17 cellular contexts compared by ENCODE assay signal in genomic region chr20:64214952-64215351, GRCh38. TPM values are rescaled to one million over a fixed set of nuclear protein-coding genes. Genes with fewer than 3 reads are reported as not detected.
DNase-seq lines count a peak whose midpoint lies in the region; ATAC-seq and TF ChIP-seq lines count a peak whose summit lies in the region.
"Had no signal": no experiment of that assay in that cellular context is flagged by ENCODE, and none has a peak within 500 bp of the region (broad histone marks: within the 10 kb centered on the region; RNA-seq: fewer than 3 reads in every experiment).

No MANE protein-coding gene starts in this region.

- H2AFZ ChIP-seq in neural progenitor cell (replicated peaks) (no peak overlapping the region), smooth muscle cell (ENCODE audit: low read depth) (no peak overlapping the region)

- no peaks in the 10 kb centered on the region for H3K27me3 ChIP-seq in neural progenitor cell
- H3K27me3 ChIP-seq in smooth muscle cell (ENCODE audit: low read depth), result no peaks in the 10 kb centered on the region
- H3K27me3 ChIP-seq: MG63 had no signal

- peak; percentile 42 for ATAC-seq in activated CD8-positive, alpha-beta T cell treated with anti-CD3 and anti-CD28 coated beads for 36 hours
- ATAC-seq in activated CD8-positive, alpha-beta T cell treated with anti-CD3 and anti-CD28 coated beads, Interleukin-2, amount 10 ng/mL, durations not matched to agents 7 days and 5 days, result no peak
- no peak for ATAC-seq in WTC11
- ATAC-seq: GM12878 had no signal

- no peaks in the 10 kb centered on the region for H3K9me3 ChIP-seq in neural progenitor cell (ENCODE audit: low read depth)
- H3K9me3 ChIP-seq in smooth muscle cell (replicated peaks; ENCODE audit: low read depth), result no peaks in the 10 kb centered on the region
- H3K9me3 ChIP-seq: Caco-2, HAP-1, MG63 had no signal

- H3K4me3 Mint-ChIP-seq in activated CD8-positive, alpha-beta T cell treated with anti-CD3 and anti-CD28 coated beads for 36 hours, result no peak overlapping the region
- H3K4me3 Mint-ChIP-seq in activated CD8-positive, alpha-beta T cell treated with anti-CD3 and anti-CD28 coated beads, Interleukin-2, amount 10 ng/mL, durations not matched to agents 7 days and 5 days, result no peak overlapping the region
- H3K4me3 Mint-ChIP-seq in WTC11 (no peak overlapping the region), neural progenitor cell (no peak overlapping the region)
- H3K4me3 Mint-ChIP-seq: CD14-positive monocyte had no signal

- H3K36me3 Mint-ChIP-seq in activated CD8-positive, alpha-beta T cell treated with anti-CD3 and anti-CD28 coated beads for 36 hours (ENCODE audit: low read depth), result no peaks in the 10 kb centered on the region
- H3K36me3 Mint-ChIP-seq in activated CD8-positive, alpha-beta T cell treated with anti-CD3 and anti-CD28 coated beads, Interleukin-2, amount 10 ng/mL, durations not matched to agents 7 days and 5 days (ENCODE audit: low read depth), result no peaks in the 10 kb centered on the region
- H3K36me3 Mint-ChIP-seq in WTC11 (no peaks in the 10 kb centered on the region), neural progenitor cell (no peaks in the 10 kb centered on the region)
- H3K36me3 Mint-ChIP-seq: CD14-positive monocyte, IgD-negative memory B cell had no signal

- POLR2A ChIA-PET in activated CD8-positive, alpha-beta T cell treated with anti-CD3 and anti-CD28 coated beads for 36 hours (lab: Charles Lee), result no interaction called here
- POLR2A ChIA-PET in activated CD8-positive, alpha-beta T cell treated with anti-CD3 and anti-CD28 coated beads, Interleukin-2, amount 10 ng/mL, durations not matched to agents 7 days and 5 days (lab: Charles Lee), result no interaction called here
- POLR2A ChIA-PET in WTC11 (lab: Charles Lee), result no interaction called here

- no peaks in the 10 kb centered on the region for H3F3A ChIP-seq in neural progenitor cell (ENCODE audit: low read depth)
- H3F3A ChIP-seq in smooth muscle cell (ENCODE audit: low read depth), result no peaks in the 10 kb centered on the region

- peaks cover 10% of the 10 kb centered on the region for H3K4me1 Mint-ChIP-seq in activated CD8-positive, alpha-beta T cell treated with anti-CD3 and anti-CD28 coated beads for 36 hours (ENCODE audit: low read depth)
- peaks cover 11% of the 10 kb centered on the region for H3K4me1 Mint-ChIP-seq in activated CD8-positive, alpha-beta T cell treated with anti-CD3 and anti-CD28 coated beads, Interleukin-2, amount 10 ng/mL, durations not matched to agents 7 days and 5 days (ENCODE audit: low read depth)
- H3K4me1 Mint-ChIP-seq in WTC11 (no peaks in the 10 kb centered on the region), neural progenitor cell (peaks cover 15% of the 10 kb centered on the region)
- H3K4me1 Mint-ChIP-seq: CD14-positive monocyte, IgD-negative memory B cell had no signal

- DNase-seq in activated CD8-positive, alpha-beta T cell treated with anti-CD3 and anti-CD28 coated beads for 36 hours, result peak; percentile 37
- DNase-seq in activated CD8-positive, alpha-beta T cell treated with anti-CD3 and anti-CD28 coated beads, Interleukin-2, amount 10 ng/mL, durations not matched to agents 7 days and 5 days, result no peak
- DNase-seq in KBM-7 (peak; percentile 37), WTC11 (ENCODE audit: low spot score) (no peak), neural progenitor cell (ENCODE audit: low spot score) (no peak), smooth muscle cell (lab: John Stamatoyannopoulos, UW; ENCODE audit: unreplicated experiment) (no peak), NCI-H510A treated with DMSO at 0.1 percent for 48 hours (lab: John Stamatoyannopoulos, UW) (no peak), NCI-H146 treated with DMSO at 0.1 percent for 48 hours (lab: John Stamatoyannopoulos, UW; ENCODE audit: unreplicated experiment) (no peak)
- DNase-seq: Caco-2, DMS53, MG63, NCI-H1092 treated with DMSO at 0.1 percent for 48 hours, NCI-H1694 treated with DMSO at 0.1 percent for 48 hours had no signal

- H3K79me2 ChIP-seq in neural progenitor cell (ENCODE audit: low read depth), result no peaks in the 10 kb centered on the region
- H3K79me2 ChIP-seq in smooth muscle cell (ENCODE audit: low read depth), result no peaks in the 10 kb centered on the region

- TF ChIP-seq CTCF in activated CD8-positive, alpha-beta T cell treated with anti-CD3 and anti-CD28 coated beads for 36 hours (IDR thresholded peaks at IDR 0.05), result no peak
- no peak for TF ChIP-seq CTCF in WTC11 (IDR thresholded peaks at IDR 0.05)
- no peak for TF ChIP-seq CTCF in neural progenitor cell (IDR thresholded peaks at IDR 0.05)
- TF ChIP-seq CTCF in smooth muscle cell (IDR thresholded peaks at IDR 0.05; ENCODE audit: borderline replicate concordance, insufficient read depth, poor library complexity, severe bottlenecking), result no peak

- H3K27ac ChIP-seq in neural progenitor cell (no peak overlapping the region), smooth muscle cell (ENCODE audit: low read depth) (no peak overlapping the region)

- H3K4me2 ChIP-seq in neural progenitor cell (no peak overlapping the region), smooth muscle cell (no peak overlapping the region)

- H3K4me3 ChIP-seq in neural progenitor cell (no peak overlapping the region), smooth muscle cell (no peak overlapping the region)
- H3K4me3 ChIP-seq: GM12878, HAP-1, MG63 had no signal

- intact Hi-C loops in activated CD8-positive, alpha-beta T cell treated with anti-CD3 and anti-CD28 coated beads for 36 hours (cut with micrococcal nuclease), result no loop called here

- H3K9ac ChIP-seq in neural progenitor cell (peak overlapping the region; percentile 27), smooth muscle cell (ENCODE audit: low read depth) (no peak overlapping the region)

- H4K20me1 ChIP-seq in neural progenitor cell (ENCODE audit: low read depth) (no peaks in the 10 kb centered on the region), smooth muscle cell (ENCODE audit: low read depth) (no peaks in the 10 kb centered on the region)

- H3K9me3 Mint-ChIP-seq in activated CD8-positive, alpha-beta T cell treated with anti-CD3 and anti-CD28 coated beads for 36 hours, result no peaks in the 10 kb centered on the region
- no peaks in the 10 kb centered on the region for H3K9me3 Mint-ChIP-seq in activated CD8-positive, alpha-beta T cell treated with anti-CD3 and anti-CD28 coated beads, Interleukin-2, amount 10 ng/mL, durations not matched to agents 7 days and 5 days (ENCODE audit: insufficient read depth)
- no peaks in the 10 kb centered on the region for H3K9me3 Mint-ChIP-seq in WTC11
- no peaks in the 10 kb centered on the region for H3K9me3 Mint-ChIP-seq in neural progenitor cell
- H3K9me3 Mint-ChIP-seq: CD14-positive monocyte, IgD-negative memory B cell had no signal

- H3K27me3 Mint-ChIP-seq in activated CD8-positive, alpha-beta T cell treated with anti-CD3 and anti-CD28 coated beads for 36 hours, result no peaks in the 10 kb centered on the region
- no peaks in the 10 kb centered on the region for H3K27me3 Mint-ChIP-seq in activated CD8-positive, alpha-beta T cell treated with anti-CD3 and anti-CD28 coated beads, Interleukin-2, amount 10 ng/mL, durations not matched to agents 7 days and 5 days (ENCODE audit: low read depth)
- H3K27me3 Mint-ChIP-seq in WTC11 (ENCODE audit: low read depth) (no peaks in the 10 kb centered on the region), neural progenitor cell (ENCODE audit: insufficient read depth, low read depth) (peaks cover 3% of the 10 kb centered on the region)

- in situ Hi-C loops in KBM-7 (cut with MboI; ENCODE audit: low pct_unique_long_range_greater_than_20kb, low sequenced_read_pairs), result no loop called here

- no peak overlapping the region for H3K27ac Mint-ChIP-seq in activated CD8-positive, alpha-beta T cell treated with anti-CD3 and anti-CD28 coated beads for 36 hours
- H3K27ac Mint-ChIP-seq in activated CD8-positive, alpha-beta T cell treated with anti-CD3 and anti-CD28 coated beads, Interleukin-2, amount 10 ng/mL, durations not matched to agents 7 days and 5 days, result no peak overlapping the region
- H3K27ac Mint-ChIP-seq in WTC11, result peak overlapping the region; percentile 73
- no peak overlapping the region for H3K27ac Mint-ChIP-seq in neural progenitor cell
- H3K27ac Mint-ChIP-seq: IgD-negative memory B cell had no signal

- 63% methylated on average over 6 of the region's 6 CpGs for whole genome bisulfite sequencing in smooth muscle cell (ENCODE audit: low lambda C conversion rate)

- H3K4me1 ChIP-seq in neural progenitor cell, result no peaks in the 10 kb centered on the region
- no peaks in the 10 kb centered on the region for H3K4me1 ChIP-seq in smooth muscle cell (ENCODE audit: low read depth)
- H3K4me1 ChIP-seq: HAP-1 had no signal

- no peaks in the 10 kb centered on the region for H3K36me3 ChIP-seq in neural progenitor cell
- no peaks in the 10 kb centered on the region for H3K36me3 ChIP-seq in smooth muscle cell (ENCODE audit: low read depth)
- H3K36me3 ChIP-seq: HAP-1, MG63 had no signal

- CTCF ChIA-PET in activated CD8-positive, alpha-beta T cell treated with anti-CD3 and anti-CD28 coated beads for 36 hours (lab: Charles Lee), result no interaction called here
- CTCF ChIA-PET in activated CD8-positive, alpha-beta T cell treated with anti-CD3 and anti-CD28 coated beads, Interleukin-2, amount 10 ng/mL, durations not matched to agents 7 days and 5 days (lab: Charles Lee), result interaction anchor here (1.5 kb wide), 1 partner anchor 9 kb away, joined by 3 read pairs; no protein-coding TSS in a partner anchor
- CTCF ChIA-PET in WTC11 (lab: Charles Lee), result interaction anchor here (1.1 kb wide), 1 partner anchor 8 kb away, joined by 6 read pairs; no protein-coding TSS in a partner anchor

RNA-seq across cellular contexts. Expression of gene PCMTD2, which starts 40.6 kb away (rescaled TPM):
- 10 to 100 TPM; 26.0 to 28.6 TPM for total RNA-seq in activated CD8-positive, alpha-beta T cell treated with anti-CD3 and anti-CD28 coated beads for 36 hours
- total RNA-seq in activated CD8-positive, alpha-beta T cell treated with anti-CD3 and anti-CD28 coated beads, Interleukin-2, amount 10 ng/mL, durations not matched to agents 7 days and 5 days, result 10 to 100 TPM; 32.0 to 33.2 TPM
- total RNA-seq in WTC11 (2021), result 50.9 to 61.1 TPM (median 57.7 TPM) in 3 replicates
- 101 and 105 TPM in 2 replicates for total RNA-seq in neural progenitor cell (ENCODE audit: low replicate concordance)
- 45.3 and 74.9 TPM in 2 replicates for total RNA-seq in smooth muscle cell
- polyA plus RNA-seq in smooth muscle cell, result 15.4 and 18.9 TPM in 2 replicates

RNA-seq across cellular contexts. Expression of gene MYT1, which starts 50.7 kb away (rescaled TPM):
- not detected for total RNA-seq in activated CD8-positive, alpha-beta T cell treated with anti-CD3 and anti-CD28 coated beads for 36 hours
- not detected for total RNA-seq in activated CD8-positive, alpha-beta T cell treated with anti-CD3 and anti-CD28 coated beads, Interleukin-2, amount 10 ng/mL, durations not matched to agents 7 days and 5 days
- 1.9 to 4.3 TPM (median 2.0 TPM) in 3 replicates for total RNA-seq in WTC11 (2021)
- 1.2 and 1.5 TPM in 2 replicates for total RNA-seq in neural progenitor cell (ENCODE audit: low replicate concordance)
- total RNA-seq in smooth muscle cell, result 0.09 TPM in 2 replicates
- 0.05 TPM in 1 of 2 replicates, not detected in the other for polyA plus RNA-seq in smooth muscle cell
- total RNA-seq: GM12878 had no signal
- polyA plus RNA-seq: CD14-positive monocyte, IgD-negative memory B cell had no signal

Comparison
In these comparisons a context has a peak if more than half of its experiments do, and no peak if none do; other contexts are left out.
1. DNase-seq: peak in activated CD8-positive, alpha-beta T cell treated with anti-CD3 and anti-CD28 coated beads for 36 hours (single experiment) and KBM-7 (single experiment); none in activated CD8-positive, alpha-beta T cell treated with anti-CD3 and anti-CD28 coated beads, Interleukin-2, amount 10 ng/mL, durations not matched to agents 7 days and 5 days (single experiment), WTC11 (single experiment), neural progenitor cell (single experiment), smooth muscle cell (single experiment), NCI-H510A treated with DMSO at 0.1 percent for 48 hours (single experiment) and NCI-H146 treated with DMSO at 0.1 percent for 48 hours (single experiment).